Comparison of ENCODE assay signal across 18 cellular contexts in genomic region chr16:12752159-12752558, GRCh38. TPM values are rescaled to one million over a fixed set of nuclear protein-coding genes. Genes with fewer than 3 reads are reported as not detected.
DNase-seq lines count a peak whose midpoint lies in the region; ATAC-seq and TF ChIP-seq lines count a peak whose summit lies in the region.
"Had no signal": no experiment of that assay in that cellular context is flagged by ENCODE, and none has a peak within 500 bp of the region (broad histone marks: within the 10 kb centered on the region; RNA-seq: fewer than 3 reads in every experiment).

No MANE protein-coding gene starts in this region.

- intact Hi-C loops in testis (cut with DNase I; ENCODE audit: low total_unique reads): no loop called here

- H3K4me1 ChIP-seq in smooth muscle cell (ENCODE audit: low read depth) (peaks cover 4% of the 10 kb centered on the region), testis (no peaks in the 10 kb centered on the region)

- H3F3A ChIP-seq in smooth muscle cell (ENCODE audit: low read depth): no peaks in the 10 kb centered on the region

- H3K4me3 ChIP-seq in smooth muscle cell: no peak overlapping the region
- no peak overlapping the region for H3K4me3 ChIP-seq in testis
- H3K4me3 ChIP-seq: BLaER1, GM23338 had no signal

- peak; percentile 29 for DNase-seq in NCI-H2171 treated with DMSO at 0.1 percent for 48 hours (lab: John Stamatoyannopoulos, UW)
- DNase-seq in NCI-H2171 (lab: John Stamatoyannopoulos, UW): no peak
- DNase-seq in OCI-M1 (lab: John Stamatoyannopoulos, UW): peak; percentile 13
- no peak for DNase-seq in smooth muscle cell (lab: John Stamatoyannopoulos, UW; ENCODE audit: unreplicated experiment)
- no peak for DNase-seq in NCI-H187 (lab: John Stamatoyannopoulos, UW)
- no peak for DNase-seq in activated gamma-delta T cell (lab: John Stamatoyannopoulos, UW)
- no peak for DNase-seq in testis
- DNase-seq: CD8-positive, alpha-beta memory T cell; GDM1; NCI-H1436; NCI-H2081; NCI-H345; NCI-H69; Right ventricle myocardium superior had no signal

- peak overlapping the region; percentile 7 for H3K4me2 ChIP-seq in smooth muscle cell
- H3K4me2 ChIP-seq: BLaER1, GM23338 had no signal

- no peaks in the 10 kb centered on the region for H3K27me3 Mint-ChIP-seq in activated T-helper 17 cell treated with anti-CD3 and anti-CD28 coated beads, Interleukin-2, amount 50 U/mL, for 72 hours

- no peak overlapping the region for H3K9ac ChIP-seq in smooth muscle cell (ENCODE audit: low read depth)
- H3K9ac ChIP-seq: BLaER1 had no signal

- H3K9me3 ChIP-seq in smooth muscle cell (replicated peaks; ENCODE audit: low read depth) (no peaks in the 10 kb centered on the region), testis (no peaks in the 10 kb centered on the region)
- H3K9me3 ChIP-seq: BLaER1 had no signal

- no peak overlapping the region for H3K27ac ChIP-seq in smooth muscle cell (ENCODE audit: low read depth)
- H3K27ac ChIP-seq in testis: no peak overlapping the region
- H3K27ac ChIP-seq: BLaER1 had no signal

- ATAC-seq in activated T-helper 17 cell treated with anti-CD3 and anti-CD28 coated beads, Interleukin-2, amount 50 U/mL, for 72 hours (replicated peaks): no peak
- ATAC-seq: GM23338, HCT116 had no signal

- 7% methylated on average over 2 of the region's 2 CpGs for WGBS in smooth muscle cell (ENCODE audit: low lambda C conversion rate)
- WGBS in testis, 2 donors: 67 to 71% methylated on average over 2 of the region's 2 CpGs

- H3K36me3 ChIP-seq in smooth muscle cell (ENCODE audit: low read depth) (no peaks in the 10 kb centered on the region), testis (ENCODE audit: low read depth, missing control alignments) (no peaks in the 10 kb centered on the region)
- H3K36me3 ChIP-seq: BLaER1 had no signal

- H3K4me3 Mint-ChIP-seq in activated T-helper 17 cell treated with anti-CD3 and anti-CD28 coated beads, Interleukin-2, amount 50 U/mL, for 72 hours: peak overlapping the region; percentile 76
- H3K4me3 Mint-ChIP-seq: CD8-positive, alpha-beta memory T cell; GM23338 had no signal

- peak overlapping the region; percentile 73 for H3K27ac Mint-ChIP-seq in activated T-helper 17 cell treated with anti-CD3 and anti-CD28 coated beads, Interleukin-2, amount 50 U/mL, for 72 hours
- H3K27ac Mint-ChIP-seq: CD8-positive, alpha-beta memory T cell; GM23338 had no signal

- H3K36me3 Mint-ChIP-seq in activated T-helper 17 cell treated with anti-CD3 and anti-CD28 coated beads, Interleukin-2, amount 50 U/mL, for 72 hours (ENCODE audit: low read depth): peaks cover 14% of the 10 kb centered on the region

- H3K4me1 Mint-ChIP-seq in activated T-helper 17 cell treated with anti-CD3 and anti-CD28 coated beads, Interleukin-2, amount 50 U/mL, for 72 hours: peaks cover 42% of the 10 kb centered on the region
- H3K4me1 Mint-ChIP-seq: GM23338 had no signal

- no peak for TF ChIP-seq CTCF in smooth muscle cell (IDR thresholded peaks at IDR 0.05; ENCODE audit: borderline replicate concordance, insufficient read depth, poor library complexity, severe bottlenecking)
- TF ChIP-seq CTCF in testis (IDR thresholded peaks at IDR 0.05): no peak

- no peaks in the 10 kb centered on the region for H3K79me2 ChIP-seq in smooth muscle cell (ENCODE audit: low read depth)

- no peaks in the 10 kb centered on the region for H3K27me3 ChIP-seq in smooth muscle cell (ENCODE audit: low read depth)
- no peaks in the 10 kb centered on the region for H3K27me3 ChIP-seq in testis
- H3K27me3 ChIP-seq: BLaER1 had no signal

- no peak overlapping the region for H2AFZ ChIP-seq in smooth muscle cell (ENCODE audit: low read depth)
- H2AFZ ChIP-seq: GM23338 had no signal

- H4K20me1 ChIP-seq in smooth muscle cell (ENCODE audit: low read depth): peaks cover 2% of the 10 kb centered on the region
- H4K20me1 ChIP-seq: BLaER1 had no signal

- TF ChIP-seq POLR2A in testis (IDR thresholded peaks at IDR 0.05): no peak

- H3K9me3 Mint-ChIP-seq in activated T-helper 17 cell treated with anti-CD3 and anti-CD28 coated beads, Interleukin-2, amount 50 U/mL, for 72 hours: no peaks in the 10 kb centered on the region
- H3K9me3 Mint-ChIP-seq: CD8-positive, alpha-beta memory T cell; GM23338 had no signal

RNA-seq across cellular contexts. Expression of gene CPPED1, which starts 51.5 kb away (rescaled TPM):
- 10 to 100 TPM; 27.5 to 44.5 TPM for total RNA-seq in activated T-helper 17 cell treated with anti-CD3 and anti-CD28 coated beads, Interleukin-2, amount 50 U/mL, for 72 hours
- total RNA-seq in smooth muscle cell: 20.9 and 35.2 TPM in 2 replicates
- 17.2 and 17.7 TPM in 2 replicates for polyA plus RNA-seq in smooth muscle cell
- total RNA-seq in testis: 10 to 100 TPM; 67.5 to 84.3 TPM
- 34.3 TPM for polyA plus RNA-seq in testis (ENCODE audit: insufficient read depth, low read depth, low replicate concordance)

Comparison
In these comparisons a context has a peak if more than half of its experiments do, and no peak if none do; other contexts are left out.
1. DNase-seq: peak in NCI-H2171 treated with DMSO at 0.1 percent for 48 hours (single experiment) and OCI-M1 (single experiment); none in NCI-H2171 (single experiment), smooth muscle cell (single experiment), NCI-H187 (0 of 2), activated gamma-delta T cell (single experiment) and testis (single experiment).